In the genomic region with DNA sequence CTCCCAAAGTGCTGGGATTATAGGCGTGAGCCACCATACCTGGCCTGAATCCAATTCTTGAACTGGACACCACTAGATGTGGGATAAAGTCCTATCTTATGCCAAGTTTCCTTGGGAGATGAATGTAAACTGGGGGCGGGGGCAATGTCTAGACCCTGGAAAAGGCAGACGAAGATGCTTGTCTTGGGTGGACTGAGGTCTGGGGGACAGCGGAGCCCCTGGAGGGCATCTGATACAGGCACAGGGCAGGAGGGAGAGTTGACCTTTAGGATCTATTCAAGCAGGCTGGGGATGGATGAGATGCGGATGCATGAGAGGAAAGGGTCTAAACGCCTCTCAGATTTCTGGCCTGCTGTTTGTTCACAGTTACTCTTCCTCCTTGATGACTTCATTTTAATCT, we compare ENCODE assay signal across 14 cellular contexts. TPM values are rescaled to one million over a fixed set of nuclear protein-coding genes. Genes with fewer than 3 reads are reported as not detected.
"Had no signal": no experiment of that assay in that cellular context is flagged by ENCODE, and none has a peak within 500 bp of the region (broad histone marks: within the 10 kb centered on the region; RNA-seq: fewer than 3 reads in every experiment).

No MANE protein-coding gene starts in this region.

- DNase-seq: activated CD4-positive, alpha-beta T cell treated with anti-CD3 and anti-CD28 coated beads, Interleukin-2, amount 10 ng/mL, durations not matched to agents 24 days and 14 days; activated naive CD4-positive, alpha-beta T cell treated with Interleukin-2 at 50 U/mL for 16 hours; esophagus squamous epithelium; hippocampal formation; kidney; left ventricle myocardium inferior; nephron progenitor cell; right lobe of liver; stimulated activated naive CD8-positive, alpha-beta T cell treated with anti-CD3 and anti-CD28 coated beads, Interleukin-15, amount 100 ng/mL, for 72 hours; T-helper 2 cell; testis had no signal

- H3K36me3 ChIP-seq: esophagus squamous epithelium, right lobe of liver had no signal

- H3K36me3 Mint-ChIP-seq: WTC11 had no signal

- H3K27me3 ChIP-seq: right lobe of liver, testis had no signal

- H3K4me3 ChIP-seq: esophagus squamous epithelium, left ventricle myocardium inferior, right lobe of liver, testis had no signal

- H3K27ac ChIP-seq: right lobe of liver, testis had no signal

- H3K9me3 Mint-ChIP-seq: activated CD4-positive, alpha-beta T cell treated with anti-CD3 and anti-CD28 coated beads, Interleukin-2, amount 10 ng/mL, durations not matched to agents 24 days and 14 days; activated T-helper 17 cell treated with anti-CD3 and anti-CD28 coated beads, Interleukin-2, amount 50 U/mL, for 72 hours; memory B cell; nephron progenitor cell; stimulated activated naive CD8-positive, alpha-beta T cell treated with anti-CD3 and anti-CD28 coated beads, Interleukin-15, amount 100 ng/mL, for 72 hours; WTC11 had no signal

- H3K4me3 Mint-ChIP-seq: activated CD4-positive, alpha-beta T cell treated with anti-CD3 and anti-CD28 coated beads, Interleukin-2, amount 10 ng/mL, durations not matched to agents 24 days and 14 days; activated T-helper 17 cell treated with anti-CD3 and anti-CD28 coated beads, Interleukin-2, amount 50 U/mL, for 72 hours; memory B cell; nephron progenitor cell; stimulated activated naive CD8-positive, alpha-beta T cell treated with anti-CD3 and anti-CD28 coated beads, Interleukin-15, amount 100 ng/mL, for 72 hours; WTC11 had no signal

- H3K9me3 ChIP-seq: esophagus squamous epithelium, left ventricle myocardium inferior, right lobe of liver, testis had no signal

- H3K4me1 ChIP-seq: right lobe of liver had no signal

- H3K27ac Mint-ChIP-seq: activated CD4-positive, alpha-beta T cell treated with anti-CD3 and anti-CD28 coated beads, Interleukin-2, amount 10 ng/mL, durations not matched to agents 24 days and 14 days; activated T-helper 17 cell treated with anti-CD3 and anti-CD28 coated beads, Interleukin-2, amount 50 U/mL, for 72 hours; memory B cell; nephron progenitor cell; WTC11 had no signal

- H3K4me1 Mint-ChIP-seq: activated CD4-positive, alpha-beta T cell treated with anti-CD3 and anti-CD28 coated beads, Interleukin-2, amount 10 ng/mL, durations not matched to agents 24 days and 14 days; activated T-helper 17 cell treated with anti-CD3 and anti-CD28 coated beads, Interleukin-2, amount 50 U/mL, for 72 hours; memory B cell; stimulated activated naive CD8-positive, alpha-beta T cell treated with anti-CD3 and anti-CD28 coated beads, Interleukin-15, amount 100 ng/mL, for 72 hours had no signal

RNA-seq across cellular contexts. Expression of a gene that starts 11.7 kb away (rescaled TPM):
- total RNA-seq: activated CD4-positive, alpha-beta T cell treated with anti-CD3 and anti-CD28 coated beads, Interleukin-2, amount 10 ng/mL, durations not matched to agents 24 days and 14 days; activated T-helper 17 cell treated with anti-CD3 and anti-CD28 coated beads, Interleukin-2, amount 50 U/mL, for 72 hours had no signal
